Comparison of ENCODE assay signal across 32 cellular contexts in genomic region chr6:45092135-45092534, GRCh38.
A peak's percentile ranks its signal among the peaks of the same experiment; 100 is the strongest.
DNase-seq lines count a peak whose midpoint lies in the region; ATAC-seq, FAIRE-seq and TF ChIP-seq lines count a peak whose summit lies in the region.
"Had no signal": no experiment of that assay in that cellular context is flagged by ENCODE, and none has a peak within 500 bp of the region (broad histone marks: within the 10 kb centered on the region; RNA-seq: fewer than 3 reads in every experiment).

No MANE protein-coding gene starts in this region.

- CTCF ChIA-PET in HepG2 (lab: Yijun Ruan, JAX; ENCODE audit: low intra/inter-chr PET ratio, low total read pairs) = no interaction called here
- CTCF ChIA-PET in K562 (lab: Yijun Ruan, JAX; ENCODE audit: low intra/inter-chr PET ratio) = no interaction called here
- CTCF ChIA-PET in endothelial cell of umbilical vein (lab: Charles Lee) = no interaction called here

- FAIRE-seq in HepG2 (lab: Jason Lieb, UNC) (no peak), K562 (lab: Jason Lieb, UNC) (no peak), endothelial cell of umbilical vein (lab: Jason Lieb, UNC) (peak; percentile 24)
- FAIRE-seq: A549, D721Med had no signal

- H3K4me2 ChIP-seq in HepG2 (ENCODE audit: low read depth, low read length) = no peak overlapping the region
- no peak overlapping the region for H3K4me2 ChIP-seq in K562 (ENCODE audit: insufficient read depth, low read length)
- no peak overlapping the region for H3K4me2 ChIP-seq in endothelial cell of umbilical vein (ENCODE audit: insufficient read depth, low read length)
- H3K4me2 ChIP-seq: A549; BLaER1; BLaER1 treated with 17β-estradiol and CSF1 and Interleukin-3, amounts not matched to agents 10 nM and 100 nM had no signal

- no peak overlapping the region for H3K9ac ChIP-seq in HepG2 (ENCODE audit: insufficient read depth, low read depth, low read length)
- H3K9ac ChIP-seq in K562 (ENCODE audit: insufficient read depth in 1 of 2, low read depth in 2 of 2, low read length in 2 of 2) = no peak overlapping the region
- no peak overlapping the region for H3K9ac ChIP-seq in endothelial cell of umbilical vein (replicated peaks; ENCODE audit: extremely low read depth, insufficient read depth, low read length)
- H3K9ac ChIP-seq: BLaER1; BLaER1 treated with 17β-estradiol and CSF1 and Interleukin-3, amounts not matched to agents 10 nM and 100 nM had no signal

- no peak overlapping the region for H2AFZ ChIP-seq in HepG2 (ENCODE audit: low read length)
- H2AFZ ChIP-seq in K562 (ENCODE audit: low read depth, low read length) = no peak overlapping the region
- no peak overlapping the region for H2AFZ ChIP-seq in endothelial cell of umbilical vein (ENCODE audit: low read depth, low read length)

- TF ChIP-seq CTCF in HepG2 (CRISPR knock-in tag; IDR thresholded peaks at IDR 0.05) (no peak), right lobe of liver (IDR thresholded peaks at IDR 0.05) (no peak), K562 (IDR thresholded peaks at IDR 0.05 in 2 of 3, conservative IDR thresholded peaks at IDR 0.05 in 1 of 3; ENCODE audit: insufficient read depth in 2 of 3, low read depth in 1 of 3, low read length in 3 of 3) (no peak), endothelial cell of umbilical vein (IDR thresholded peaks at IDR 0.05; ENCODE audit: extremely low read depth in 1 of 2, insufficient read depth in 1 of 2, low read depth in 1 of 2, low read length in 2 of 2) (no peak), lower leg skin (IDR thresholded peaks at IDR 0.05) (no peak)

- H3K4me3 ChIP-seq in HepG2 (replicated peaks in 1 of 3; ENCODE audit: insufficient read depth in 1 of 3, low read depth in 2 of 3, low read length in 3 of 3) = no peak overlapping the region
- H3K4me3 ChIP-seq in right lobe of liver = no peak overlapping the region
- no peak overlapping the region for H3K4me3 ChIP-seq in K562
- H3K4me3 ChIP-seq in endothelial cell of umbilical vein (replicated peaks in 1 of 3; ENCODE audit: insufficient read depth in 1 of 3, low read depth in 1 of 3, low read length in 3 of 3) = no peak overlapping the region
- no peak overlapping the region for H3K4me3 ChIP-seq in lower leg skin (ENCODE audit: low read depth, poor library complexity, severe bottlenecking)
- H3K4me3 ChIP-seq: A549; BLaER1; BLaER1 treated with 17β-estradiol and CSF1 and Interleukin-3, amounts not matched to agents 10 nM and 100 nM had no signal

- in situ Hi-C loops in HepG2 (cut with HindIII; ENCODE audit: extremely low pct_ligation_motif_present, low pct_unique_long_range_greater_than_20kb) (no loop called here), K562 (cut with MboI) (no loop called here)

- TF ChIP-seq POLR2A in HepG2 (IDR thresholded peaks at IDR 0.05; ENCODE audit: insufficient read depth in 1 of 2, low read depth in 2 of 2, low read length in 2 of 2) = no peak
- TF ChIP-seq POLR2A in right lobe of liver (IDR thresholded peaks at IDR 0.05) = no peak
- no peak for TF ChIP-seq POLR2A in K562 (conservative IDR thresholded peaks at IDR 0.05)
- no peak for TF ChIP-seq POLR2A in endothelial cell of umbilical vein (IDR thresholded peaks at IDR 0.05; ENCODE audit: low read depth, low read length)
- TF ChIP-seq POLR2A in lower leg skin (IDR thresholded peaks at IDR 0.05) = no peak

- H3K9me3 ChIP-seq in HepG2 (ENCODE audit: low read length) (no peaks in the 10 kb centered on the region), right lobe of liver (no peaks in the 10 kb centered on the region), K562 (replicated peaks; ENCODE audit: control insufficient read depth, insufficient read depth, low read depth, low read length) (no peaks in the 10 kb centered on the region), endothelial cell of umbilical vein (replicated peaks; ENCODE audit: control insufficient read depth, insufficient read depth, low read length) (no peaks in the 10 kb centered on the region)
- H3K9me3 ChIP-seq: A549; BE2C; BLaER1; BLaER1 treated with 17β-estradiol and CSF1 and Interleukin-3, amounts not matched to agents 10 nM and 100 nM; Caco-2 had no signal

- H3K4me1 ChIP-seq in HepG2 (ENCODE audit: insufficient read depth, low read length) (no peaks in the 10 kb centered on the region), right lobe of liver (no peaks in the 10 kb centered on the region), K562 (replicated peaks in 1 of 2; ENCODE audit: control insufficient read depth in 2 of 2, insufficient read depth in 2 of 2, low read length in 2 of 2) (no peaks in the 10 kb centered on the region), endothelial cell of umbilical vein (ENCODE audit: control insufficient read depth, extremely low read depth, insufficient read depth, low read length) (no peaks in the 10 kb centered on the region)
- H3K4me1 ChIP-seq: A549; BE2C; BLaER1; BLaER1 treated with 17β-estradiol and CSF1 and Interleukin-3, amounts not matched to agents 10 nM and 100 nM; Caco-2 had no signal

- DNase-seq in HepG2 (ENCODE audit: low spot score) (no peak), right lobe of liver (no peak), K562 (ENCODE audit: extremely low read depth in 1 of 4, low spot score in 3 of 4) (no peak), endothelial cell of umbilical vein (ENCODE audit: low read depth, low spot score) (no peak), lower leg skin (ENCODE audit: low spot score in 2 of 2) (no peak)
- no peak for DNase-seq in stimulated activated CD4-positive, alpha-beta T cell treated with anti-CD3 and anti-CD28 coated beads, Interleukin-2, amount 100 ng/mL, for 48 hours
- DNase-seq: 8988T; ACHN; AML-193; BE2C; C1 segment of cervical spinal cord; Caco-2; Calu3; CD4-positive, alpha-beta memory T cell; CD4-positive, alpha-beta T cell; CD4-positive, CD25-positive, alpha-beta regulatory T cell; CD8-positive, alpha-beta memory T cell; CD8-positive, alpha-beta T cell; COR-L47; DMS 273 treated with DMSO at 0.1 percent for 48 hours; DMS153; DMS53; DMS79; DMS79 treated with DMSO at 0.1 percent for 48 hours; DND-41; EL had no signal

- H3K27ac ChIP-seq in HepG2 (ENCODE audit: extremely low read length, insufficient read depth, low read length) (no peak overlapping the region), right lobe of liver (no peak overlapping the region), K562 (ENCODE audit: extremely low read depth, low read depth, low read length) (no peak overlapping the region), endothelial cell of umbilical vein (ENCODE audit: insufficient read depth, low read depth, low read length) (no peak overlapping the region)
- H3K27ac ChIP-seq: 22Rv1; A549; BLaER1; BLaER1 treated with 17β-estradiol and CSF1 and Interleukin-3, amounts not matched to agents 10 nM and 100 nM; C4-2B had no signal

- H4K20me1 ChIP-seq in HepG2 (ENCODE audit: insufficient read depth, low read length) = no peaks in the 10 kb centered on the region
- no peaks in the 10 kb centered on the region for H4K20me1 ChIP-seq in K562 (replicated peaks; ENCODE audit: control insufficient read depth, insufficient read depth, low read length)
- H4K20me1 ChIP-seq in endothelial cell of umbilical vein (replicated peaks; ENCODE audit: control insufficient read depth, extremely low read depth, insufficient read depth, low read length) = no peaks in the 10 kb centered on the region
- H4K20me1 ChIP-seq: BLaER1; BLaER1 treated with 17β-estradiol and CSF1 and Interleukin-3, amounts not matched to agents 10 nM and 100 nM had no signal

- intact Hi-C loops in HepG2 (cut with micrococcal nuclease; ENCODE audit: unreplicated experiment) = no loop called here
- intact Hi-C loops in right lobe of liver (cut with DNase I) = no loop called here
- intact Hi-C loops in K562 (cut with micrococcal nuclease) = no loop called here
- intact Hi-C loops in endothelial cell of umbilical vein (cut with micrococcal nuclease) = no loop called here
- intact Hi-C loops in lower leg skin (cut with DNase I; ENCODE audit: low total_unique reads) = no loop called here

- H3K9me1 ChIP-seq in K562 (ENCODE audit: control insufficient read depth, insufficient read depth, low read length) (no peaks in the 10 kb centered on the region), endothelial cell of umbilical vein (replicated peaks; ENCODE audit: control insufficient read depth, extremely low read depth, insufficient read depth, low read length) (no peaks in the 10 kb centered on the region)

- H3K79me2 ChIP-seq in HepG2 (ENCODE audit: insufficient read depth, low read length) = no peaks in the 10 kb centered on the region
- no peaks in the 10 kb centered on the region for H3K79me2 ChIP-seq in K562 (ENCODE audit: control insufficient read depth, insufficient read depth, low read length)
- H3K79me2 ChIP-seq in endothelial cell of umbilical vein (ENCODE audit: control insufficient read depth, insufficient read depth, low read length) = no peaks in the 10 kb centered on the region

- dilution Hi-C loops in endothelial cell of umbilical vein (cut with MboI; ENCODE audit: extremely low pct_ligation_motif_present, low sequenced_read_pairs) = no loop called here

- TF ChIP-seq EP300 in HepG2 (IDR thresholded peaks at IDR 0.05; ENCODE audit: low read depth in 2 of 2, low read length in 2 of 2) = no peak
- TF ChIP-seq EP300 in HepG2 (CRISPR knock-in tag; IDR thresholded peaks at IDR 0.05; ENCODE audit: borderline replicate concordance) = no peak
- TF ChIP-seq EP300 in K562 (IDR thresholded peaks at IDR 0.05; ENCODE audit: low read length) = no peak

- ATAC-seq in HepG2 (no peak), right lobe of liver (no peak), K562 (no peak)
- ATAC-seq: A549; CD8-positive, alpha-beta T cell had no signal

- WGBS in HepG2 (ENCODE audit: low lambda C conversion rate) = 95% methylated on average over 3 of the region's 3 CpGs
- WGBS in right lobe of liver (ENCODE audit: insufficient coverage, low coverage, low lambda C conversion rate, missing lambda C conversion rate) = 91% methylated on average over 3 of the region's 3 CpGs
- 69% methylated on average over 3 of the region's 3 CpGs for WGBS in K562 (ENCODE audit: insufficient coverage, low coverage, missing lambda C conversion rate)
- WGBS in lower leg skin, 2 donors = 97 to 98% methylated on average over 3 of the region's 3 CpGs

- H3K36me3 ChIP-seq in HepG2 (replicated peaks in 1 of 2; ENCODE audit: control insufficient read depth in 1 of 2, insufficient read depth in 2 of 2, low read length in 2 of 2) (no peaks in the 10 kb centered on the region), right lobe of liver (no peaks in the 10 kb centered on the region), K562 (ENCODE audit: control insufficient read depth, insufficient read depth, low read length) (no peaks in the 10 kb centered on the region), endothelial cell of umbilical vein (ENCODE audit: control insufficient read depth in 2 of 2, extremely low read depth in 1 of 2, insufficient read depth in 2 of 2, low read length in 2 of 2) (no peaks in the 10 kb centered on the region)
- H3K36me3 ChIP-seq: BE2C; BLaER1; BLaER1 treated with 17β-estradiol and CSF1 and Interleukin-3, amounts not matched to agents 10 nM and 100 nM had no signal

- no TSS peak for BruUV-seq in HepG2 (replicated peaks; lab: Mats Ljungman, UMichigan)
- no TSS peak for BruUV-seq in K562 (replicated peaks; lab: Mats Ljungman, UMichigan)
- BruUV-seq in endothelial cell of umbilical vein (replicated peaks; lab: Mats Ljungman, UMichigan) = no TSS peak

- POLR2A ChIA-PET in HepG2 (lab: Yijun Ruan, JAX) (no interaction called here), K562 (lab: Yijun Ruan, JAX) (no interaction called here), endothelial cell of umbilical vein (lab: Charles Lee) (no interaction called here)

- TF ChIP-seq RAD21 in HepG2 (CRISPR knock-in tag; IDR thresholded peaks at IDR 0.05) (no peak), K562 (CRISPR knock-in tag; conservative IDR thresholded peaks at IDR 0.05 in 1 of 2, IDR thresholded peaks at IDR 0.05 in 1 of 2) (no peak)

- H3K27me3 ChIP-seq in HepG2 (ENCODE audit: control insufficient read depth in 1 of 2, insufficient read depth in 2 of 2, low read length in 2 of 2) (no peaks in the 10 kb centered on the region), right lobe of liver (no peaks in the 10 kb centered on the region), K562 (ENCODE audit: control insufficient read depth in 2 of 2, insufficient read depth in 2 of 2, low read length in 2 of 2) (no peaks in the 10 kb centered on the region), endothelial cell of umbilical vein (ENCODE audit: control insufficient read depth in 2 of 2, insufficient read depth in 2 of 2, low read length in 2 of 2) (no peaks in the 10 kb centered on the region)
- H3K27me3 ChIP-seq: BE2C; BLaER1; BLaER1 treated with 17β-estradiol and CSF1 and Interleukin-3, amounts not matched to agents 10 nM and 100 nM had no signal

Comparison
In these comparisons a context has a peak if more than half of its experiments do, and no peak if none do; other contexts are left out.
1. Of the 241 proteins assayed by ChIP-seq in both HepG2 and K562: peak only in HepG2: MAFF and MAFK; only in K562: none; in both: none; in neither: 239.